Comparison of ENCODE assay signal across 35 cellular contexts in genomic region chr4:39205476-39205875, GRCh38.
"Had no signal": no experiment of that assay in that cellular context is flagged by ENCODE, and none has a peak within 500 bp of the region (broad histone marks: within the 10 kb centered on the region; RNA-seq: fewer than 3 reads in every experiment).

No MANE protein-coding gene starts in this region.

- H3K27ac ChIP-seq: brain microvascular endothelial cell, breast epithelium, WERI-Rb-1 had no signal

- H3K9me3 ChIP-seq: breast epithelium had no signal

- H3K36me3 Mint-ChIP-seq: activated naive CD8-positive, alpha-beta T cell treated with anti-CD3 and anti-CD28 coated beads, Interleukin-2, amount 10 ng/mL, durations not matched to agents 7 days and 5 days had no signal

- H3K27ac Mint-ChIP-seq: activated CD4-positive, alpha-beta memory T cell treated with anti-CD3 and anti-CD28 coated beads, Interleukin-2, amount 10 ng/mL, durations not matched to agents 7 days and 5 days; activated CD4-positive, alpha-beta T cell treated with anti-CD3 and anti-CD28 coated beads for 36 hours; activated CD4-positive, alpha-beta T cell treated with anti-CD3 and anti-CD28 coated beads, Interleukin-2, amount 10 ng/mL, durations not matched to agents 7 days and 5 days; activated naive CD4-positive, alpha-beta T cell treated with anti-CD3 and anti-CD28 coated beads, Interleukin-2, amount 10 ng/mL, durations not matched to agents 7 days and 5 days; activated naive CD4-positive, alpha-beta T cell treated with anti-CD3 and anti-CD28 coated beads, Interleukin-2, amount 50 U/mL, for 24 hours; activated naive CD8-positive, alpha-beta T cell; activated naive CD8-positive, alpha-beta T cell treated with anti-CD3 and anti-CD28 coated beads, Interleukin-2, amount 10 ng/mL, durations not matched to agents 7 days and 5 days; activated naive CD8-positive, alpha-beta T cell treated with anti-CD3 and anti-CD28 coated beads, Interleukin-2, amount 50 U/mL, for 24 hours; activated T-helper 2 cell treated with anti-CD3 and anti-CD28 coated beads, Interferon-gamma antibody, Interleukin-2, Interleukin-4, amounts not matched to agents 10 μg/mL and 5 μg/mL and 100 μg/mL, durations not matched to agents 14 hours and 24 hours and 36 hours; T-helper 1 cell treated with Interleukin-12 subunit alpha and Interleukin-12 subunit beta and Interleukin-4 antibody, amounts not matched to agents 30 μg/mL and 1 μg/mL, for 36 hours; T-helper 2 cell treated with Interferon-gamma antibody and Interleukin-4, amounts not matched to agents 5 μg/mL and 100 μg/mL, for 36 hours; WTC11 had no signal

- H3K4me3 ChIP-seq: breast epithelium had no signal

- H3K4me1 ChIP-seq: breast epithelium had no signal

- H3K4me1 Mint-ChIP-seq: activated CD4-positive, alpha-beta memory T cell treated with anti-CD3 and anti-CD28 coated beads, Interleukin-2, amount 10 ng/mL, durations not matched to agents 7 days and 5 days; activated CD4-positive, alpha-beta T cell treated with anti-CD3 and anti-CD28 coated beads for 36 hours; activated CD4-positive, alpha-beta T cell treated with anti-CD3 and anti-CD28 coated beads, Interleukin-2, amount 10 ng/mL, durations not matched to agents 7 days and 5 days; activated naive CD4-positive, alpha-beta T cell treated with anti-CD3 and anti-CD28 coated beads, Interleukin-2, amount 50 U/mL, for 24 hours; activated naive CD8-positive, alpha-beta T cell treated with anti-CD3 and anti-CD28 coated beads, Interleukin-2, amount 10 ng/mL, durations not matched to agents 7 days and 5 days; activated naive CD8-positive, alpha-beta T cell treated with anti-CD3 and anti-CD28 coated beads, Interleukin-2, amount 50 U/mL, for 24 hours; WTC11 had no signal

- FAIRE-seq: TTC549 had no signal

- H3K9me3 Mint-ChIP-seq: activated CD4-positive, alpha-beta memory T cell treated with anti-CD3 and anti-CD28 coated beads, Interleukin-2, amount 10 ng/mL, durations not matched to agents 7 days and 5 days; activated CD4-positive, alpha-beta T cell treated with anti-CD3 and anti-CD28 coated beads, Interleukin-2, amount 10 ng/mL, durations not matched to agents 7 days and 5 days; activated naive CD4-positive, alpha-beta T cell treated with anti-CD3 and anti-CD28 coated beads, Interleukin-2, amount 10 ng/mL, durations not matched to agents 7 days and 5 days; activated naive CD4-positive, alpha-beta T cell treated with anti-CD3 and anti-CD28 coated beads, Interleukin-2, amount 50 U/mL, for 24 hours; activated naive CD8-positive, alpha-beta T cell treated with anti-CD3 and anti-CD28 coated beads, Interleukin-2, amount 10 ng/mL, durations not matched to agents 7 days and 5 days; activated naive CD8-positive, alpha-beta T cell treated with anti-CD3 and anti-CD28 coated beads, Interleukin-2, amount 50 U/mL, for 24 hours; activated T-helper 2 cell treated with anti-CD3 and anti-CD28 coated beads, Interferon-gamma antibody, Interleukin-2, Interleukin-4, amounts not matched to agents 10 μg/mL and 5 μg/mL and 100 μg/mL, durations not matched to agents 14 hours and 24 hours and 36 hours; T-helper 2 cell treated with Interferon-gamma antibody and Interleukin-4, amounts not matched to agents 5 μg/mL and 100 μg/mL, for 36 hours had no signal

- H3K4me3 Mint-ChIP-seq: activated CD4-positive, alpha-beta memory T cell treated with anti-CD3 and anti-CD28 coated beads, Interleukin-2, amount 10 ng/mL, durations not matched to agents 7 days and 5 days; activated CD4-positive, alpha-beta T cell treated with anti-CD3 and anti-CD28 coated beads for 36 hours; activated CD4-positive, alpha-beta T cell treated with anti-CD3 and anti-CD28 coated beads, Interleukin-2, amount 10 ng/mL, durations not matched to agents 7 days and 5 days; activated naive CD4-positive, alpha-beta T cell treated with anti-CD3 and anti-CD28 coated beads, Interleukin-2, amount 10 ng/mL, durations not matched to agents 7 days and 5 days; activated naive CD4-positive, alpha-beta T cell treated with anti-CD3 and anti-CD28 coated beads, Interleukin-2, amount 50 U/mL, for 24 hours; activated naive CD8-positive, alpha-beta T cell; activated naive CD8-positive, alpha-beta T cell treated with anti-CD3 and anti-CD28 coated beads, Interleukin-2, amount 10 ng/mL, durations not matched to agents 7 days and 5 days; activated naive CD8-positive, alpha-beta T cell treated with anti-CD3 and anti-CD28 coated beads, Interleukin-2, amount 50 U/mL, for 24 hours; T-helper 1 cell treated with Interleukin-12 subunit alpha and Interleukin-12 subunit beta and Interleukin-4 antibody, amounts not matched to agents 30 μg/mL and 1 μg/mL, for 36 hours; T-helper 2 cell treated with Interferon-gamma antibody and Interleukin-4, amounts not matched to agents 5 μg/mL and 100 μg/mL, for 36 hours; WTC11 had no signal

- ATAC-seq: activated CD4-positive, alpha-beta T cell treated with anti-CD3 and anti-CD28 coated beads for 36 hours; activated CD4-positive, CD25-positive, alpha-beta regulatory T cell treated with anti-CD3 and anti-CD28 coated beads, Interleukin-2, amount 50 U/mL, for 24 hours; activated naive CD8-positive, alpha-beta T cell treated with anti-CD3 and anti-CD28 coated beads, Interleukin-2, amount 50 U/mL, for 24 hours; WTC11 had no signal

- H3K27me3 ChIP-seq: brain microvascular endothelial cell, breast epithelium had no signal

- DNase-seq: activated CD4-positive, alpha-beta memory T cell treated with anti-CD3 and anti-CD28 coated beads, Interleukin-2, amount 10 ng/mL, durations not matched to agents 7 days and 5 days; activated CD4-positive, alpha-beta T cell treated with anti-CD3 and anti-CD28 coated beads for 1 hour; activated CD4-positive, alpha-beta T cell treated with anti-CD3 and anti-CD28 coated beads for 36 hours; activated CD4-positive, alpha-beta T cell treated with anti-CD3 and anti-CD28 coated beads for 48 hours; activated CD4-positive, alpha-beta T cell treated with anti-CD3 and anti-CD28 coated beads, Interleukin-2, amount 10 ng/mL, durations not matched to agents 7 days and 5 days; activated CD4-positive, alpha-beta T cell treated with anti-CD3 and anti-CD28 coated beads, Interleukin-2, amount 50 U/mL, for 48 hours; activated CD4-positive, CD25-positive, alpha-beta regulatory T cell; activated CD8-positive, alpha-beta memory T cell treated with anti-CD3 and anti-CD28 coated beads, Interleukin-2, amount 50 U/mL, for 4 hours; activated effector memory CD4-positive, alpha-beta T cell treated with Interleukin-2 at 50 U/mL for 16 hours; activated gamma-delta T cell; activated naive CD4-positive, alpha-beta T cell treated with anti-CD3 and anti-CD28 coated beads, Interleukin-2, amount 10 ng/mL, durations not matched to agents 7 days and 5 days; activated naive CD4-positive, alpha-beta T cell treated with Interleukin-2 at 50 U/mL for 16 hours; activated naive CD8-positive, alpha-beta T cell treated with anti-CD3 and anti-CD28 coated beads, Interleukin-2, amount 10 ng/mL, durations not matched to agents 7 days and 5 days; activated naive CD8-positive, alpha-beta T cell treated with anti-CD3 and anti-CD28 coated beads, Interleukin-2, amount 50 U/mL, for 24 hours; activated T-cell treated with anti-CD3 and anti-CD28 coated beads for 4 hours; activated T-cell treated with anti-CD3 and anti-CD28 coated beads, Interleukin-2, amount 50 U/mL, for 1 hour; activated T-cell treated with anti-CD3 and anti-CD28 coated beads, Interleukin-2, amount 50 U/mL, for 48 hours; amniotic stem cell; aorta; brain microvascular endothelial cell; central memory CD4-positive, alpha-beta T cell; SW 1271; T-helper 1 cell; T-helper 2 cell; T-helper 9 cell; WERI-Rb-1 had no signal

- H3K27me3 Mint-ChIP-seq: activated CD4-positive, alpha-beta memory T cell treated with anti-CD3 and anti-CD28 coated beads, Interleukin-2, amount 10 ng/mL, durations not matched to agents 7 days and 5 days; activated CD4-positive, alpha-beta T cell treated with anti-CD3 and anti-CD28 coated beads for 36 hours; activated CD4-positive, alpha-beta T cell treated with anti-CD3 and anti-CD28 coated beads, Interleukin-2, amount 10 ng/mL, durations not matched to agents 7 days and 5 days; activated naive CD4-positive, alpha-beta T cell treated with anti-CD3 and anti-CD28 coated beads, Interleukin-2, amount 10 ng/mL, durations not matched to agents 7 days and 5 days; activated naive CD4-positive, alpha-beta T cell treated with anti-CD3 and anti-CD28 coated beads, Interleukin-2, amount 50 U/mL, for 24 hours; activated naive CD8-positive, alpha-beta T cell; activated naive CD8-positive, alpha-beta T cell treated with anti-CD3 and anti-CD28 coated beads, Interleukin-2, amount 10 ng/mL, durations not matched to agents 7 days and 5 days; activated naive CD8-positive, alpha-beta T cell treated with anti-CD3 and anti-CD28 coated beads, Interleukin-2, amount 50 U/mL, for 24 hours had no signal
